ENCODE assay signal across 11 cellular contexts in genomic region chr5:181133610-181134231, GRCh38. TPM values are rescaled to one million over a fixed set of nuclear protein-coding genes. Genes with fewer than 3 reads are reported as not detected.
DNase-seq lines count a peak whose midpoint lies in the region; ATAC-seq lines count a peak whose summit lies in the region.
"Had no signal": no experiment of that assay in that cellular context is flagged by ENCODE, and none has a peak within 500 bp of the region (broad histone marks: within the 10 kb centered on the region; RNA-seq: fewer than 3 reads in every experiment).

No MANE protein-coding gene starts in this region.

- H3K27me3 ChIP-seq in adipocyte (replicated peaks; ENCODE audit: control insufficient read depth, insufficient read depth, low read length) (peaks cover 8% of the 10 kb centered on the region), aorta (ENCODE audit: control insufficient read depth in 1 of 2, insufficient read depth in 2 of 2, low read length in 1 of 2) (peaks cover 0 to 1% of the 10 kb centered on the region in 2 donors)

- H3K36me3 ChIP-seq in adipocyte (ENCODE audit: control insufficient read depth, insufficient read depth, low read length, severe bottlenecking) = no peaks in the 10 kb centered on the region
- no peaks in the 10 kb centered on the region for H3K36me3 ChIP-seq in aorta (ENCODE audit: control insufficient read depth in 1 of 2, insufficient read depth in 2 of 2, low read length in 1 of 2)
- H3K36me3 ChIP-seq: left lung had no signal

- no peak overlapping the region for H3K9ac ChIP-seq in adipocyte (ENCODE audit: low read length)

- no peaks in the 10 kb centered on the region for H3K9me3 ChIP-seq in adipocyte (ENCODE audit: control insufficient read depth, low read length)
- H3K9me3 ChIP-seq in aorta (ENCODE audit: control insufficient read depth, low read length) = no peaks in the 10 kb centered on the region

- DNase-seq in NCI-H748 (lab: John Stamatoyannopoulos, UW; ENCODE audit: unreplicated experiment) = peak; percentile 16
- DNase-seq in NCI-H748 treated with DMSO at 0.1 percent for 48 hours (lab: John Stamatoyannopoulos, UW) = no peak
- peak; percentile 75 for DNase-seq in adipocyte (ENCODE audit: low read depth)
- DNase-seq in hepatic stellate cell (ENCODE audit: low spot score) = peak; percentile 61
- DNase-seq in aorta = peak; percentile 86
- DNase-seq in NCI-H2196 treated with DMSO at 0.1 percent for 48 hours (lab: John Stamatoyannopoulos, UW; ENCODE audit: unreplicated experiment) = no peak
- no peak for DNase-seq in NCI-H1694 treated with DMSO at 0.1 percent for 48 hours (lab: John Stamatoyannopoulos, UW)
- DNase-seq: T-helper 2 cell had no signal

- H3K4me3 ChIP-seq in adipocyte (ENCODE audit: low read length) (no peak overlapping the region), aorta (ENCODE audit: low read length in 2 of 2) (no peak overlapping the region)
- H3K4me3 ChIP-seq: left lung had no signal

- ATAC-seq in aorta (ENCODE audit: low FRiP score) = no peak
- ATAC-seq in GM19455 (IDR thresholded peaks at IDR 0.05; ENCODE audit: unreplicated experiment) = no peak
- ATAC-seq: left lung had no signal

- peaks cover 15% of the 10 kb centered on the region for H3K4me1 ChIP-seq in adipocyte (ENCODE audit: control insufficient read depth, insufficient read depth, low read length)
- no peaks in the 10 kb centered on the region for H3K4me1 ChIP-seq in aorta (ENCODE audit: control insufficient read depth in 1 of 2, insufficient read depth in 2 of 2, low read length in 2 of 2)
- H3K4me1 ChIP-seq: left lung had no signal

- WGBS in aorta, 2 donors = 79 to 81% methylated on average over 10 of the region's 10 CpGs

- no peak overlapping the region for H3K27ac ChIP-seq in aorta (ENCODE audit: low read depth in 1 of 2, low read length in 2 of 2)
- H3K27ac ChIP-seq: left lung had no signal

- intact Hi-C loops in aorta (cut with DNase I) = no loop called here

RNA-seq across cellular contexts. Expression of gene OR2V1, which starts 2.8 kb away (rescaled TPM):
- not detected for total RNA-seq in aorta
- not detected for polyA plus RNA-seq in aorta
- total RNA-seq: left lung had no signal
- polyA plus RNA-seq: adipose tissue had no signal

RNA-seq across cellular contexts. Expression of gene OR2V2, which starts 13.7 kb away (rescaled TPM):
- total RNA-seq in aorta = not detected
- not detected for polyA plus RNA-seq in aorta
- total RNA-seq: left lung had no signal
- polyA plus RNA-seq: adipose tissue had no signal

Comparison
In these comparisons a context has a peak if more than half of its experiments do, and no peak if none do; other contexts are left out.
1. DNase-seq: peak in NCI-H748 (single experiment), adipocyte (single experiment), hepatic stellate cell (single experiment) and aorta (2 of 2); none in NCI-H748 treated with DMSO at 0.1 percent for 48 hours (single experiment), NCI-H2196 treated with DMSO at 0.1 percent for 48 hours (single experiment) and NCI-H1694 treated with DMSO at 0.1 percent for 48 hours (single experiment).